Comparison of ENCODE assay signal across 11 cellular contexts in genomic region chr14:23634698-23635412, GRCh38. TPM values are rescaled to one million over a fixed set of nuclear protein-coding genes. Genes with fewer than 3 reads are reported as not detected.
"Had no signal": no experiment of that assay in that cellular context is flagged by ENCODE, and none has a peak within 500 bp of the region (broad histone marks: within the 10 kb centered on the region; RNA-seq: fewer than 3 reads in every experiment).

No MANE protein-coding gene starts in this region.

RNA-seq across cellular contexts. Expression of gene DHRS2, which starts 1.3 kb away (rescaled TPM):
- total RNA-seq: chondrocyte, endothelial cell of umbilical vein, fibroblast of lung, glomerular endothelial cell, heart right ventricle had no signal

RNA-seq across cellular contexts. Expression of gene JPH4, which starts 56.3 kb away (rescaled TPM):
- total RNA-seq: activated CD4-positive, alpha-beta T cell treated with anti-CD3 and anti-CD28 coated beads for 36 hours; activated CD4-positive, alpha-beta T cell treated with anti-CD3 and anti-CD28 coated beads, Interleukin-2, amount 10 ng/mL, durations not matched to agents 24 days and 14 days; activated CD8-positive, alpha-beta T cell treated with anti-CD3 and anti-CD28 coated beads, Interleukin-2, amount 10 ng/mL, durations not matched to agents 7 days and 5 days; activated T-helper 1 cell treated with anti-CD3 and anti-CD28 coated beads, Interleukin-12 subunit alpha, Interleukin-12 subunit beta, Interleukin-2, Interleukin-4 antibody, amounts not matched to agents 30 ng/mL and 10 ng/mL and 1 ng/mL, durations not matched to agents 14 hours and 24 hours and 36 hours; endothelial cell of umbilical vein; fibroblast of lung; fibroblast of villous mesenchyme; glomerular endothelial cell; T-helper 2 cell treated with Interferon-gamma antibody and Interleukin-4, amounts not matched to agents 100 ng/mL and 5 ng/mL, for 36 hours had no signal
- polyA plus RNA-seq: fibroblast of lung had no signal
